In genomic region chr10:61965694-61966284, GRCh38 we compare ENCODE assay signal across 17 cellular contexts.
A peak's percentile ranks its signal among the peaks of the same experiment; 100 is the strongest.
DNase-seq lines count a peak whose midpoint lies in the region; ATAC-seq, FAIRE-seq and TF ChIP-seq lines count a peak whose summit lies in the region.
"Had no signal": no experiment of that assay in that cellular context is flagged by ENCODE, and none has a peak within 500 bp of the region (broad histone marks: within the 10 kb centered on the region; RNA-seq: fewer than 3 reads in every experiment).

No MANE protein-coding gene starts in this region.

- TF ChIP-seq CTCF in OCI-LY3 (IDR thresholded peaks at IDR 0.05; ENCODE audit: low read depth, low read length) = no peak
- TF ChIP-seq CTCF in right lobe of liver (IDR thresholded peaks at IDR 0.05) = no peak

- peak overlapping the region; percentile 91 for H3K27ac Mint-ChIP-seq in activated CD4-positive, alpha-beta T cell treated with anti-CD3 and anti-CD28 coated beads for 36 hours

- H3K9me3 ChIP-seq in OCI-LY3 (ENCODE audit: insufficient read depth, low read length) (peaks cover 7% of the 10 kb centered on the region; the same call in 1 of the 2 replicates), right lobe of liver (no peaks in the 10 kb centered on the region)
- H3K9me3 ChIP-seq: breast epithelium, psoas muscle had no signal

- H3K27me3 ChIP-seq in OCI-LY3 (ENCODE audit: low read depth, low read length) (no peaks in the 10 kb centered on the region), right lobe of liver (no peaks in the 10 kb centered on the region)
- H3K27me3 ChIP-seq: breast epithelium had no signal

- ATAC-seq in activated CD4-positive, alpha-beta T cell treated with anti-CD3 and anti-CD28 coated beads for 36 hours = peak; percentile 25
- ATAC-seq in right lobe of liver = no peak
- ATAC-seq: psoas muscle, Right ventricle myocardium inferior had no signal

- peak overlapping the region; percentile 49 for H3K4me3 ChIP-seq in OCI-LY3 (ENCODE audit: low read length)
- no peak overlapping the region for H3K4me3 ChIP-seq in right lobe of liver
- H3K4me3 ChIP-seq: breast epithelium, psoas muscle had no signal

- peaks cover 74% of the 10 kb centered on the region for H3K36me3 Mint-ChIP-seq in activated CD4-positive, alpha-beta T cell treated with anti-CD3 and anti-CD28 coated beads for 36 hours (ENCODE audit: low read depth)

- no peaks in the 10 kb centered on the region for H3K27me3 Mint-ChIP-seq in activated CD4-positive, alpha-beta T cell treated with anti-CD3 and anti-CD28 coated beads for 36 hours
- H3K27me3 Mint-ChIP-seq: CD8-positive, alpha-beta memory T cell had no signal

- no peak overlapping the region for H2AFZ ChIP-seq in OCI-LY3 (ENCODE audit: low read depth, low read length)

- no peak for TF ChIP-seq POLR2A in right lobe of liver (IDR thresholded peaks at IDR 0.05)

- POLR2A ChIA-PET in activated CD4-positive, alpha-beta T cell treated with anti-CD3 and anti-CD28 coated beads for 36 hours (lab: Charles Lee) = interaction anchor here (0.6 to 1.1 kb wide), 4 partner anchors 21 to 300 kb away, joined by 3 to 5 read pairs (median 3); no protein-coding TSS in a partner anchor

- H3K9me3 Mint-ChIP-seq in activated CD4-positive, alpha-beta T cell treated with anti-CD3 and anti-CD28 coated beads for 36 hours (ENCODE audit: low read depth) = peaks cover 3% of the 10 kb centered on the region
- H3K9me3 Mint-ChIP-seq: CD8-positive, alpha-beta memory T cell had no signal

- DNase-seq in activated CD4-positive, alpha-beta T cell treated with anti-CD3 and anti-CD28 coated beads for 36 hours = no peak
- DNase-seq in activated CD4-positive, alpha-beta T cell treated with anti-CD3 and anti-CD28 coated beads, Interleukin-2, amount 50 U/mL, for 1 hour = no peak
- no peak for DNase-seq in GM19239 (ENCODE audit: insufficient read length, low spot score)
- DNase-seq in right lobe of liver = no peak
- DNase-seq in SHP77 (lab: John Stamatoyannopoulos, UW) = no peak
- DNase-seq in SKM-1 treated with dmso at 0.1 percent for 144 hours (lab: John Stamatoyannopoulos, UW; ENCODE audit: unreplicated experiment) = no peak
- no peak for DNase-seq in NCI-H2081 (lab: John Stamatoyannopoulos, UW)
- DNase-seq: 8988T; CD8-positive, alpha-beta memory T cell; hippocampal formation; left colon; NCI-H2029 treated with DMSO at 0.1 percent for 48 hours; psoas muscle; stimulated activated CD4-positive, alpha-beta T cell treated with anti-CD3 and anti-CD28 coated beads, Interleukin-12 subunit alpha, Interleukin-12 subunit beta, amount 100 ng/mL, for 4 hours had no signal

- H3K4me3 Mint-ChIP-seq in activated CD4-positive, alpha-beta T cell treated with anti-CD3 and anti-CD28 coated beads for 36 hours = no peak overlapping the region

- 61% methylated on average over 2 of the region's 2 CpGs for whole genome bisulfite sequencing in right lobe of liver (ENCODE audit: insufficient coverage, low coverage, low lambda C conversion rate, missing lambda C conversion rate)

- H3K4me1 ChIP-seq in OCI-LY3 (ENCODE audit: low read length) (peaks cover 51% of the 10 kb centered on the region), right lobe of liver (peaks cover 0 to 44% (median 3%) of the 10 kb centered on the region in 4 donors)
- H3K4me1 ChIP-seq: breast epithelium had no signal

- no peaks in the 10 kb centered on the region for H4K20me1 ChIP-seq in OCI-LY3 (ENCODE audit: insufficient read depth, low read length)

- peak; percentile 82 for FAIRE-seq in GM19239 (lab: Jason Lieb, UNC)

- peak overlapping the region; percentile 25; the same call in 1 of the 2 replicates for H3K9ac ChIP-seq in OCI-LY3 (ENCODE audit: low read length)

- H3K27ac ChIP-seq in OCI-LY3 (ENCODE audit: low read length) (peak overlapping the region; percentile 40), right lobe of liver (peak overlapping the region; percentile 25 to 79 (median 71))
- H3K27ac ChIP-seq: breast epithelium, psoas muscle had no signal

- H3K4me2 ChIP-seq in OCI-LY3 (ENCODE audit: low read length) = peak overlapping the region; percentile 81

- H3K4me1 Mint-ChIP-seq in activated CD4-positive, alpha-beta T cell treated with anti-CD3 and anti-CD28 coated beads for 36 hours = peaks cover 96% of the 10 kb centered on the region

- CTCF ChIA-PET in activated CD4-positive, alpha-beta T cell treated with anti-CD3 and anti-CD28 coated beads for 36 hours (lab: Charles Lee) = interaction anchor here (0.5 to 1.9 kb wide), 3 partner anchors 27 to 68 kb away, joined by 3 to 8 read pairs (median 3); partner anchors contain the start of gene ARID5B

- intact Hi-C loops in activated CD4-positive, alpha-beta T cell treated with anti-CD3 and anti-CD28 coated beads for 36 hours (cut with DNase I, micrococcal nuclease) = loop anchor here (1.0 to 2.0 kb wide), 4 partner anchors 21 to 63 kb away; no protein-coding TSS in a partner anchor
- intact Hi-C loops in right lobe of liver (cut with DNase I) = no loop called here

- no peaks in the 10 kb centered on the region for H3K36me3 ChIP-seq in OCI-LY3 (replicated peaks; ENCODE audit: low read depth, low read length)
- no peaks in the 10 kb centered on the region for H3K36me3 ChIP-seq in right lobe of liver
- H3K36me3 ChIP-seq: breast epithelium had no signal

- no peaks in the 10 kb centered on the region for H3K79me2 ChIP-seq in OCI-LY3 (ENCODE audit: low read length)

Comparison
In these comparisons a context has a peak if more than half of its experiments do, and no peak if none do; other contexts are left out.
1. intact Hi-C loops: an anchor here in activated CD4-positive, alpha-beta T cell treated with anti-CD3 and anti-CD28 coated beads for 36 hours (1.0 to 2.0 kb wide); none called in right lobe of liver.